Comparison of ENCODE assay signal across 13 cellular contexts in genomic region chr19:35720163-35720524, GRCh38. TPM values are rescaled to one million over a fixed set of nuclear protein-coding genes. Genes with fewer than 3 reads are reported as not detected.
DNase-seq lines count a peak whose midpoint lies in the region; ATAC-seq and TF ChIP-seq lines count a peak whose summit lies in the region.
"Had no signal": no experiment of that assay in that cellular context is flagged by ENCODE, and none has a peak within 500 bp of the region (broad histone marks: within the 10 kb centered on the region; RNA-seq: fewer than 3 reads in every experiment).

No MANE protein-coding gene starts in this region.

- TF ChIP-seq CTCF in left ventricle myocardium inferior (IDR thresholded peaks at IDR 0.05; ENCODE audit: borderline replicate concordance) (no peak), vagina (IDR thresholded peaks at IDR 0.05) (no peak)

- peaks cover 30% of the 10 kb centered on the region for H3K4me1 Mint-ChIP-seq in activated naive CD8-positive, alpha-beta T cell treated with anti-CD3 and anti-CD28 coated beads for 36 hours

- no peaks in the 10 kb centered on the region for H3K27me3 ChIP-seq in left ventricle myocardium inferior (ENCODE audit: low read depth)
- no peaks in the 10 kb centered on the region for H3K27me3 ChIP-seq in stomach smooth muscle (ENCODE audit: control insufficient read depth in 1 of 2, insufficient read depth in 2 of 2, low read length in 2 of 2)
- no peaks in the 10 kb centered on the region for H3K27me3 ChIP-seq in vagina
- H3K27me3 ChIP-seq: sigmoid colon had no signal

- peak overlapping the region; percentile 93 for H3K4me3 Mint-ChIP-seq in activated naive CD8-positive, alpha-beta T cell treated with anti-CD3 and anti-CD28 coated beads for 36 hours

- TF ChIP-seq POLR2A in vagina (IDR thresholded peaks at IDR 0.05) = no peak

- H3K36me3 Mint-ChIP-seq in activated naive CD8-positive, alpha-beta T cell treated with anti-CD3 and anti-CD28 coated beads for 36 hours = peaks cover 61% of the 10 kb centered on the region

- intact Hi-C loops in left ventricle myocardium inferior (cut with micrococcal nuclease) (no loop called here), left ventricle myocardium superior (cut with micrococcal nuclease) (no loop called here), vagina (cut with DNase I) (no loop called here)

- H3K27ac ChIP-seq in left ventricle myocardium inferior (replicated peaks) = peak overlapping the region; percentile 8
- H3K27ac ChIP-seq in stomach smooth muscle (ENCODE audit: low read length) = peak overlapping the region; percentile 18
- H3K27ac ChIP-seq in vagina = no peak overlapping the region

- H3K9me3 Mint-ChIP-seq in activated naive CD8-positive, alpha-beta T cell treated with anti-CD3 and anti-CD28 coated beads for 36 hours = no peaks in the 10 kb centered on the region
- H3K9me3 Mint-ChIP-seq: naive B cell had no signal

- H3K27me3 Mint-ChIP-seq in activated naive CD8-positive, alpha-beta T cell treated with anti-CD3 and anti-CD28 coated beads for 36 hours = peaks cover 16% of the 10 kb centered on the region
- H3K27me3 Mint-ChIP-seq: naive B cell had no signal

- no peak overlapping the region for H3K9ac ChIP-seq in stomach smooth muscle (ENCODE audit: low read length in 2 of 2)

- peaks cover 53% of the 10 kb centered on the region for H3K36me3 ChIP-seq in left ventricle myocardium inferior
- H3K36me3 ChIP-seq in stomach smooth muscle (ENCODE audit: control insufficient read depth in 2 of 2, insufficient read depth in 2 of 2, low read length in 2 of 2) = peaks cover 30 to 36% of the 10 kb centered on the region in 2 donors
- H3K36me3 ChIP-seq in vagina = peaks cover 3 to 51% of the 10 kb centered on the region in 2 donors

- H3K27ac Mint-ChIP-seq in activated naive CD8-positive, alpha-beta T cell treated with anti-CD3 and anti-CD28 coated beads for 36 hours = peak overlapping the region; percentile 74

- H3K4me3 ChIP-seq in left ventricle myocardium inferior (no peak overlapping the region), stomach smooth muscle (ENCODE audit: low read length in 2 of 2) (no peak overlapping the region), vagina (no peak overlapping the region)
- H3K4me3 ChIP-seq: sigmoid colon had no signal

- ATAC-seq in left ventricle myocardium superior = no peak

- peaks cover 47% of the 10 kb centered on the region for H3K4me1 ChIP-seq in left ventricle myocardium inferior
- H3K4me1 ChIP-seq in stomach smooth muscle (ENCODE audit: control insufficient read depth, insufficient read depth, low read length) = peaks cover 42% of the 10 kb centered on the region
- H3K4me1 ChIP-seq in vagina = peaks cover 29% of the 10 kb centered on the region

- H3K9me3 ChIP-seq in left ventricle myocardium inferior (replicated peaks) = no peaks in the 10 kb centered on the region
- H3K9me3 ChIP-seq in stomach smooth muscle (ENCODE audit: control insufficient read depth in 2 of 2, low read length in 2 of 2) = no peaks in the 10 kb centered on the region
- H3K9me3 ChIP-seq in vagina = no peaks in the 10 kb centered on the region
- H3K9me3 ChIP-seq: sigmoid colon had no signal

- no peak for DNase-seq in left ventricle myocardium inferior
- no peak for DNase-seq in left ventricle myocardium superior
- DNase-seq in activated naive CD8-positive, alpha-beta T cell treated with anti-CD3 and anti-CD28 coated beads for 36 hours = no peak
- DNase-seq in stimulated activated CD4-positive, alpha-beta T cell treated with anti-CD3 and anti-CD28 coated beads, Interleukin-15, amount 100 ng/mL, for 24 hours = no peak
- no peak for DNase-seq in vagina (ENCODE audit: extremely low spot score in 2 of 2)
- DNase-seq: AML-193, KBM-7, naive B cell, NCI-H146, NCI-H510A, sigmoid colon, SW 1271 had no signal

RNA-seq across cellular contexts. Expression of gene KMT2B, which starts 2.3 kb away (rescaled TPM):
- total RNA-seq in left ventricle myocardium inferior (12.8 TPM), left ventricle myocardium superior (15.8 TPM), vagina (16.0 TPM)
- 10 to 100 TPM; 42.2 to 45.5 TPM for total RNA-seq in activated naive CD8-positive, alpha-beta T cell treated with anti-CD3 and anti-CD28 coated beads for 36 hours

RNA-seq across cellular contexts. Expression of gene ZBTB32, which starts 15.8 kb away (rescaled TPM):
- total RNA-seq in left ventricle myocardium inferior = not detected
- total RNA-seq in left ventricle myocardium superior = not detected
- total RNA-seq in activated naive CD8-positive, alpha-beta T cell treated with anti-CD3 and anti-CD28 coated beads for 36 hours = 100 to 1,000 TPM; 220 to 238 TPM
- total RNA-seq in vagina = not detected
- total RNA-seq: sigmoid colon had no signal

RNA-seq across cellular contexts. Expression of gene IGFLR1, which starts 22.1 kb away (rescaled TPM):
- 4.9 TPM for total RNA-seq in left ventricle myocardium inferior
- total RNA-seq in left ventricle myocardium superior = 3.2 TPM
- 10 to 100 TPM; 79.2 to 80.6 TPM for total RNA-seq in activated naive CD8-positive, alpha-beta T cell treated with anti-CD3 and anti-CD28 coated beads for 36 hours
- 7.4 TPM for total RNA-seq in vagina

RNA-seq across cellular contexts. Expression of gene U2AF1L4, which starts 25.1 kb away (rescaled TPM):
- total RNA-seq in left ventricle myocardium inferior = 24.9 TPM
- total RNA-seq in left ventricle myocardium superior = 18.4 TPM
- total RNA-seq in activated naive CD8-positive, alpha-beta T cell treated with anti-CD3 and anti-CD28 coated beads for 36 hours = 10 to 100 TPM; 42.3 to 43.9 TPM
- total RNA-seq in vagina = 6.6 TPM

RNA-seq across cellular contexts. Expression of gene PSENEN, which starts 25.3 kb away (rescaled TPM):
- total RNA-seq in left ventricle myocardium inferior = 43.1 TPM
- 41.3 TPM for total RNA-seq in left ventricle myocardium superior
- 10 to 100 TPM; 38.5 to 41.6 TPM for total RNA-seq in activated naive CD8-positive, alpha-beta T cell treated with anti-CD3 and anti-CD28 coated beads for 36 hours
- 28.2 TPM for total RNA-seq in vagina

Comparison
In these comparisons a context has a peak if more than half of its experiments do, and no peak if none do; other contexts are left out.
1. RNA of gene ZBTB32, which starts 15.8 kb away (total RNA-seq): 220 to 238 TPM in activated naive CD8-positive, alpha-beta T cell treated with anti-CD3 and anti-CD28 coated beads for 36 hours; not detected in left ventricle myocardium inferior (single experiment), not detected in left ventricle myocardium superior (single experiment) and not detected in vagina (single experiment); every median in the first group is over 100 times any median in the second.